17 cellular contexts compared by ENCODE assay signal in genomic region chr12:128382946-128383739, GRCh38.
DNase-seq lines count a peak whose midpoint lies in the region; ATAC-seq, FAIRE-seq and TF ChIP-seq lines count a peak whose summit lies in the region.
"Had no signal": no experiment of that assay in that cellular context is flagged by ENCODE, and none has a peak within 500 bp of the region (broad histone marks: within the 10 kb centered on the region; RNA-seq: fewer than 3 reads in every experiment).

No MANE protein-coding gene starts in this region.

- no peaks in the 10 kb centered on the region for H3K27me3 Mint-ChIP-seq in stimulated activated memory B cell treated with anti-CD40 and anti-IgM and Interleukin-4, amounts not matched to agents 10 μg/mL and 1 μg/mL and 100 μg/mL, for 72 hours
- peaks cover 5% of the 10 kb centered on the region for H3K27me3 Mint-ChIP-seq in GM23338 (ENCODE audit: insufficient read depth, low read depth, poor library complexity)

- H3K9me3 Mint-ChIP-seq in stimulated activated memory B cell treated with anti-CD40 and anti-IgM and Interleukin-4, amounts not matched to agents 10 μg/mL and 1 μg/mL and 100 μg/mL, for 72 hours: peaks cover 4% of the 10 kb centered on the region
- H3K9me3 Mint-ChIP-seq in GM23338: peaks cover 98% of the 10 kb centered on the region

- no peaks in the 10 kb centered on the region for H4K20me1 ChIP-seq in GM12878 (ENCODE audit: control insufficient read depth, insufficient read depth)
- no peaks in the 10 kb centered on the region for H4K20me1 ChIP-seq in GM23338 (replicated peaks; ENCODE audit: insufficient read depth)

- no peak overlapping the region for H2AFZ ChIP-seq in GM12878 (ENCODE audit: control insufficient read depth, low read depth, low read length)
- H2AFZ ChIP-seq in GM23338: no peak overlapping the region

- no peak overlapping the region for H3K9ac ChIP-seq in GM12878 (ENCODE audit: control insufficient read depth, insufficient read depth, low read length)

- ATAC-seq in GM12878 (no peak), GM23338 (no peak), GM19455 (IDR thresholded peaks at IDR 0.05; ENCODE audit: unreplicated experiment) (no peak)
- peak; percentile 20 for ATAC-seq in stimulated activated memory B cell treated with anti-CD40 and anti-IgM and Interleukin-4, amounts not matched to agents 10 μg/mL and 1 μg/mL and 100 μg/mL, for 72 hours
- ATAC-seq: PC-3 had no signal

- no peak overlapping the region for H3K4me3 Mint-ChIP-seq in stimulated activated memory B cell treated with anti-CD40 and anti-IgM and Interleukin-4, amounts not matched to agents 10 μg/mL and 1 μg/mL and 100 μg/mL, for 72 hours
- no peak overlapping the region for H3K4me3 Mint-ChIP-seq in GM23338

- no peaks in the 10 kb centered on the region for H3K9me3 ChIP-seq in GM12878 (replicated peaks; ENCODE audit: control insufficient read depth, insufficient read depth, low read length)
- peaks cover 4% of the 10 kb centered on the region for H3K9me3 ChIP-seq in mesodermal cell (ENCODE audit: control insufficient read depth, low read length)
- H3K9me3 ChIP-seq in esophagus squamous epithelium: peaks cover 0 to 5% (median 0%) of the 10 kb centered on the region in 3 donors

- no peaks in the 10 kb centered on the region for H3K27me3 ChIP-seq in GM12878 (replicated peaks in 1 of 2; ENCODE audit: control insufficient read depth in 2 of 2, insufficient read depth in 2 of 2, low read length in 1 of 2)
- no peaks in the 10 kb centered on the region for H3K27me3 ChIP-seq in GM23338 (ENCODE audit: insufficient read depth)
- H3K27me3 ChIP-seq in esophagus squamous epithelium: no peaks in the 10 kb centered on the region

- no peak for FAIRE-seq in GM12878 (lab: Jason Lieb, UNC)
- FAIRE-seq: GM18507 had no signal

- TF ChIP-seq CTCF in GM12878 (IDR thresholded peaks at IDR 0.05 in 2 of 3, conservative IDR thresholded peaks at IDR 0.05 in 1 of 3; ENCODE audit: control insufficient read depth in 2 of 3, extremely low read depth in 1 of 3, insufficient read depth in 1 of 3, low read depth in 3 of 3, low read length in 3 of 3) (no peak), GM23338 (conservative IDR thresholded peaks at IDR 0.05; ENCODE audit: low read depth in 2 of 2) (no peak), esophagus squamous epithelium (IDR thresholded peaks at IDR 0.05) (no peak)

- H3K4me1 Mint-ChIP-seq in stimulated activated memory B cell treated with anti-CD40 and anti-IgM and Interleukin-4, amounts not matched to agents 10 μg/mL and 1 μg/mL and 100 μg/mL, for 72 hours: no peaks in the 10 kb centered on the region
- no peaks in the 10 kb centered on the region for H3K4me1 Mint-ChIP-seq in GM23338

- BruUV-seq in GM12878 (replicated peaks; lab: Mats Ljungman, UMichigan): no TSS peak

- H3K36me3 ChIP-seq in GM12878 (ENCODE audit: control insufficient read depth in 2 of 2, insufficient read depth in 2 of 2, low read length in 1 of 2) (no peaks in the 10 kb centered on the region), mesodermal cell (ENCODE audit: control insufficient read depth, insufficient read depth, low read length) (no peaks in the 10 kb centered on the region), GM23338 (ENCODE audit: insufficient read depth) (no peaks in the 10 kb centered on the region), esophagus squamous epithelium (no peaks in the 10 kb centered on the region)

- 49% methylated on average over 21 of the region's 21 CpGs for WGBS in GM12878 (ENCODE audit: insufficient coverage, insufficient replicate concordance, low lambda C conversion rate, missing lambda C conversion rate)
- 50 to 56% methylated on average over 15 to 17 of the region's 21 CpGs for WGBS in mesodermal cell (ENCODE audit: insufficient coverage in 2 of 2), 2 experiments
- WGBS in esophagus squamous epithelium, 2 donors: 54 to 69% methylated on average over 4 to 18 of the region's 21 CpGs

- TF ChIP-seq POLR2A in GM12878 (IDR thresholded peaks at IDR 0.05; ENCODE audit: low read depth, low read length) (no peak), esophagus squamous epithelium (IDR thresholded peaks at IDR 0.05) (no peak)

- SMC1A ChIA-PET in GM12878 (lab: Charles Lee; ENCODE audit: uncharacterized antibody, unreplicated experiment): interaction anchor here (1.0 kb wide), 1 partner anchor 10 kb away, joined by 3 read pairs; no protein-coding TSS in a partner anchor

- no peaks in the 10 kb centered on the region for H3K36me3 Mint-ChIP-seq in stimulated activated memory B cell treated with anti-CD40 and anti-IgM and Interleukin-4, amounts not matched to agents 10 μg/mL and 1 μg/mL and 100 μg/mL, for 72 hours
- H3K36me3 Mint-ChIP-seq in GM23338 (ENCODE audit: low read depth): peaks cover 57% of the 10 kb centered on the region

- H3K27ac Mint-ChIP-seq in stimulated activated memory B cell treated with anti-CD40 and anti-IgM and Interleukin-4, amounts not matched to agents 10 μg/mL and 1 μg/mL and 100 μg/mL, for 72 hours: no peak overlapping the region
- no peak overlapping the region for H3K27ac Mint-ChIP-seq in GM23338

- no peaks in the 10 kb centered on the region for H3K4me1 ChIP-seq in GM12878 (ENCODE audit: control insufficient read depth, insufficient read depth, low read length)
- no peaks in the 10 kb centered on the region for H3K4me1 ChIP-seq in mesodermal cell (ENCODE audit: control insufficient read depth, insufficient read depth, low read length, poor library complexity, severe bottlenecking)
- no peaks in the 10 kb centered on the region for H3K4me1 ChIP-seq in GM23338 (ENCODE audit: insufficient read depth)
- peaks cover 0 to 5% (median 0%) of the 10 kb centered on the region in 3 donors for H3K4me1 ChIP-seq in esophagus squamous epithelium

- H3K79me2 ChIP-seq in GM12878 (ENCODE audit: control insufficient read depth, insufficient read depth, low read length) (no peaks in the 10 kb centered on the region), GM23338 (replicated peaks; ENCODE audit: insufficient read depth) (no peaks in the 10 kb centered on the region)

- CTCF ChIA-PET in GM12878 (lab: Yijun Ruan, JAX): interaction anchor here (0.9 kb wide), 1 partner anchor 124 kb away, joined by 3 read pairs; no protein-coding TSS in a partner anchor

- in situ Hi-C loops in GM12878 (cut with MboI): no loop called here

- H3K27ac ChIP-seq in GM12878 (ENCODE audit: control insufficient read depth, insufficient read depth): no peak overlapping the region
- peak overlapping the region; percentile 43 for H3K27ac ChIP-seq in mesodermal cell (ENCODE audit: low read depth, low read length, severe bottlenecking)
- no peak overlapping the region for H3K27ac ChIP-seq in GM23338 (ENCODE audit: low read depth)
- no peak overlapping the region for H3K27ac ChIP-seq in esophagus squamous epithelium
- H3K27ac ChIP-seq: 22Rv1 had no signal

- DNase-seq in NCI-H146 (lab: John Stamatoyannopoulos, UW) (peak; percentile 13), NCI-H146 treated with DMSO at 0.1 percent for 48 hours (lab: John Stamatoyannopoulos, UW; ENCODE audit: unreplicated experiment) (no peak), GM12878 (ENCODE audit: low read depth, low spot score) (no peak), GM23338 (ENCODE audit: low spot score) (no peak), esophagus squamous epithelium (lab: John Stamatoyannopoulos, UW) (no peak)
- DNase-seq: DMS153, KBM-7, NCI-H1048, NCI-H1694, NCI-H345, NCI-H526 treated with DMSO at 0.1 percent for 48 hours, PC-3 had no signal

- no peak overlapping the region for H3K4me3 ChIP-seq in GM12878
- no peak overlapping the region for H3K4me3 ChIP-seq in mesodermal cell (ENCODE audit: extremely low read depth, insufficient read depth, low read length, poor library complexity, severe bottlenecking)
- no peak overlapping the region for H3K4me3 ChIP-seq in GM23338
- H3K4me3 ChIP-seq in esophagus squamous epithelium: no peak overlapping the region

- TF ChIP-seq RAD21 in GM12878 (IDR thresholded peaks at IDR 0.05; ENCODE audit: insufficient read depth, low read depth, low read length): no peak

- POLR2A ChIA-PET in GM12878 (lab: Charles Lee): no interaction called here

- RAD21 ChIA-PET in GM12878 (lab: Charles Lee; ENCODE audit: unreplicated experiment): no interaction called here

- intact Hi-C loops in GM12878 (cut with micrococcal nuclease; ENCODE audit: unreplicated experiment) (no loop called here), esophagus squamous epithelium (cut with DNase I) (no loop called here)

- no peaks in the 10 kb centered on the region for H3F3A ChIP-seq in GM23338 (replicated peaks; ENCODE audit: low read depth)

- H3K4me2 ChIP-seq in GM12878 (ENCODE audit: control insufficient read depth, insufficient read depth) (no peak overlapping the region), GM23338 (no peak overlapping the region)

- TF ChIP-seq EP300 in GM12878 (IDR thresholded peaks at IDR 0.05; ENCODE audit: borderline replicate concordance in 1 of 2, control insufficient read depth in 1 of 2, low read depth in 2 of 2, low read length in 2 of 2): no peak

- no peaks in the 10 kb centered on the region for H3K9me2 ChIP-seq in GM23338 (ENCODE audit: insufficient read depth)

TF ChIP-seq in GM12878, 131 proteins besides CTCF, POLR2A, EP300 and RAD21:
- TF ChIP-seq SREBF1 (IDR thresholded peaks at IDR 0.05; ENCODE audit: low read length) (no peak), BCL3 (IDR thresholded peaks at IDR 0.05; ENCODE audit: borderline replicate concordance, insufficient read depth, low read depth, low read length, poor library complexity, severe bottlenecking) (peak; percentile 38)

TF ChIP-seq in GM23338, 12 proteins besides CTCF, POLR2A, EP300 and RAD21 (continues in another document):
- no peak for TF ChIP-seq NANOG (IDR thresholded peaks at IDR 0.05; ENCODE audit: borderline replicate concordance)
